In genomic region chr3:41120461-41120860, GRCh38 we compare ENCODE assay signal across 17 cellular contexts.
DNase-seq lines count a peak whose midpoint lies in the region; ATAC-seq and TF ChIP-seq lines count a peak whose summit lies in the region.
"Had no signal": no experiment of that assay in that cellular context is flagged by ENCODE, and none has a peak within 500 bp of the region (broad histone marks: within the 10 kb centered on the region; RNA-seq: fewer than 3 reads in every experiment).

No MANE protein-coding gene starts in this region.

- TF ChIP-seq CTCF in PC-3 (conservative IDR thresholded peaks at IDR 0.05; ENCODE audit: low read depth, low read length) = no peak
- TF ChIP-seq CTCF in heart left ventricle (IDR thresholded peaks at IDR 0.05) = no peak
- no peak for TF ChIP-seq CTCF in endodermal cell (conservative IDR thresholded peaks at IDR 0.05)

- H3K4me1 ChIP-seq in PC-3 (ENCODE audit: insufficient read depth, low read length) (peaks cover 12% of the 10 kb centered on the region), heart left ventricle (peaks cover 5 to 36% (median 22%) of the 10 kb centered on the region in 12 donors), neuron (ENCODE audit: insufficient read depth, low read length) (no peaks in the 10 kb centered on the region), endodermal cell (ENCODE audit: control insufficient read depth, insufficient read depth, low read length) (peaks cover 10% of the 10 kb centered on the region)
- H3K4me1 ChIP-seq: breast epithelium, gastrocnemius medialis had no signal

- POLR2A ChIA-PET in PC-3 (lab: Charles Lee; ENCODE audit: unreplicated experiment) = no interaction called here

- H3K27me3 ChIP-seq in PC-3 (ENCODE audit: low read length) (no peaks in the 10 kb centered on the region; the same call in 1 of the 2 replicates), heart left ventricle (no peaks in the 10 kb centered on the region), neuron (ENCODE audit: insufficient read depth, low read length) (no peaks in the 10 kb centered on the region), endodermal cell (ENCODE audit: control insufficient read depth, insufficient read depth, low read length, poor library complexity, severe bottlenecking) (no peaks in the 10 kb centered on the region)
- H3K27me3 ChIP-seq: breast epithelium, gastrocnemius medialis, ovary had no signal

- H3K4me3 ChIP-seq in PC-3 (ENCODE audit: low read length) = no peak overlapping the region
- H3K4me3 ChIP-seq in heart left ventricle = no peak overlapping the region
- no peak overlapping the region for H3K4me3 ChIP-seq in neuron (ENCODE audit: low read length)
- no peak overlapping the region for H3K4me3 ChIP-seq in endodermal cell (ENCODE audit: low read length)
- H3K4me3 ChIP-seq: breast epithelium, gastrocnemius medialis, mucosa of descending colon, ovary had no signal

- H3K36me3 Mint-ChIP-seq in endodermal cell (ENCODE audit: low read depth) = no peaks in the 10 kb centered on the region
- H3K36me3 Mint-ChIP-seq: activated naive CD4-positive, alpha-beta T cell treated with anti-CD3 and anti-CD28 coated beads, Interleukin-2, amount 50 U/mL, for 24 hours had no signal

- 0 out of 2 replicates have a peak overlapping the region, but pooled peaks have one; percentile 12 for H2AFZ ChIP-seq in PC-3 (ENCODE audit: low read length)
- peak overlapping the region; percentile 44 for H2AFZ ChIP-seq in neuron (ENCODE audit: low read depth, low read length)

- H4K20me1 ChIP-seq in PC-3 (ENCODE audit: low read length) = no peaks in the 10 kb centered on the region

- no peaks in the 10 kb centered on the region for H3K9me2 ChIP-seq in PC-3 (replicated peaks; ENCODE audit: low read length)

- TF ChIP-seq POLR2A in heart left ventricle (IDR thresholded peaks at IDR 0.05) = no peak

- H3K9ac ChIP-seq in PC-3 (ENCODE audit: low read length) (no peak overlapping the region), endodermal cell (ENCODE audit: extremely low read depth, low read length, poor library complexity, severe bottlenecking) (no peak overlapping the region)

- DNase-seq in CD1c-positive myeloid dendritic cell (ENCODE audit: extremely low spot score) (peak; percentile 38), PC-3 (no peak), heart left ventricle (peak in 1 of 5 donors; percentile 21), endodermal cell (no peak), kidney glomerular epithelial cell (lab: John Stamatoyannopoulos, UW) (no peak), NCI-H2029 (lab: John Stamatoyannopoulos, UW) (no peak)
- DNase-seq: activated CD4-positive, alpha-beta T cell treated with anti-CD3 and anti-CD28 coated beads, Interleukin-2, amount 10 ng/mL, durations not matched to agents 24 days and 14 days; gastrocnemius medialis; mucosa of descending colon; NCI-H2107; ovary; SHP77 treated with DMSO at 0.1 percent for 48 hours had no signal

- H3K79me2 ChIP-seq in PC-3 (ENCODE audit: low read length) = no peaks in the 10 kb centered on the region

- ATAC-seq in PC-3 (no peak), heart left ventricle (no peak), HG03469 (IDR thresholded peaks at IDR 0.05; ENCODE audit: unreplicated experiment) (no peak)
- ATAC-seq: gastrocnemius medialis, mucosa of descending colon had no signal

- H3K27me3 Mint-ChIP-seq in endodermal cell (ENCODE audit: insufficient read depth) = no peaks in the 10 kb centered on the region
- H3K27me3 Mint-ChIP-seq: activated CD4-positive, alpha-beta T cell treated with anti-CD3 and anti-CD28 coated beads, Interleukin-2, amount 10 ng/mL, durations not matched to agents 24 days and 14 days; activated naive CD4-positive, alpha-beta T cell treated with anti-CD3 and anti-CD28 coated beads, Interleukin-2, amount 50 U/mL, for 24 hours had no signal

- no peak overlapping the region for H3K27ac Mint-ChIP-seq in endodermal cell
- H3K27ac Mint-ChIP-seq: activated CD4-positive, alpha-beta T cell treated with anti-CD3 and anti-CD28 coated beads, Interleukin-2, amount 10 ng/mL, durations not matched to agents 24 days and 14 days; activated naive CD4-positive, alpha-beta T cell treated with anti-CD3 and anti-CD28 coated beads, Interleukin-2, amount 50 U/mL, for 24 hours; stimulated activated naive CD8-positive, alpha-beta T cell treated with anti-CD3 and anti-CD28 coated beads, Interleukin-15, Interleukin-2, amounts not matched to agents 100 ng/mL and 50 ng/mL, for 24 hours had no signal

- H3K36me3 ChIP-seq in PC-3 (ENCODE audit: low read depth, low read length) = no peaks in the 10 kb centered on the region
- H3K36me3 ChIP-seq in heart left ventricle = no peaks in the 10 kb centered on the region
- no peaks in the 10 kb centered on the region for H3K36me3 ChIP-seq in neuron (ENCODE audit: insufficient read depth, low read length)
- no peaks in the 10 kb centered on the region for H3K36me3 ChIP-seq in endodermal cell (ENCODE audit: control insufficient read depth, insufficient read depth, low read length)
- H3K36me3 ChIP-seq: breast epithelium, gastrocnemius medialis, ovary had no signal

- peaks cover 8% of the 10 kb centered on the region for H3K9me3 Mint-ChIP-seq in endodermal cell
- H3K9me3 Mint-ChIP-seq: activated naive CD4-positive, alpha-beta T cell treated with anti-CD3 and anti-CD28 coated beads, Interleukin-2, amount 50 U/mL, for 24 hours; stimulated activated naive CD8-positive, alpha-beta T cell treated with anti-CD3 and anti-CD28 coated beads, Interleukin-15, Interleukin-2, amounts not matched to agents 100 ng/mL and 50 ng/mL, for 24 hours had no signal

- intact Hi-C loops in PC-3 (cut with micrococcal nuclease) (no loop called here), heart left ventricle (cut with DNase I) (no loop called here)

- H3K27ac ChIP-seq in PC-3 (ENCODE audit: low read length) (no peak overlapping the region), heart left ventricle (peak overlapping the region in 11 of 12 donors; percentile 11 to 71 (median 35)), endodermal cell (ENCODE audit: low read depth, low read length) (no peak overlapping the region)
- H3K27ac ChIP-seq: gastrocnemius medialis, ovary had no signal

- 43 to 58% (median 47%) methylated on average over 7 of the region's 7 CpGs for WGBS in heart left ventricle, 4 donors
- WGBS in endodermal cell (ENCODE audit: insufficient coverage in 1 of 2, insufficient read length in 1 of 2), 2 experiments = 65 to 67% methylated on average over 5 to 7 of the region's 7 CpGs

- H3K9me3 ChIP-seq in PC-3 (ENCODE audit: low read length) (no peaks in the 10 kb centered on the region), heart left ventricle (peaks cover 0 to 8% (median 1%) of the 10 kb centered on the region in 12 donors), neuron (ENCODE audit: low read length) (no peaks in the 10 kb centered on the region), endodermal cell (ENCODE audit: control insufficient read depth, low read length) (peaks cover 9% of the 10 kb centered on the region)
- H3K9me3 ChIP-seq: gastrocnemius medialis, mucosa of descending colon had no signal

- H3K4me1 Mint-ChIP-seq in endodermal cell = peaks cover 47% of the 10 kb centered on the region

- no peak overlapping the region for H3K4me2 ChIP-seq in PC-3 (ENCODE audit: low read length)

- H3K4me3 Mint-ChIP-seq in endodermal cell = no peak overlapping the region
- H3K4me3 Mint-ChIP-seq: activated CD4-positive, alpha-beta T cell treated with anti-CD3 and anti-CD28 coated beads, Interleukin-2, amount 10 ng/mL, durations not matched to agents 24 days and 14 days; activated naive CD4-positive, alpha-beta T cell treated with anti-CD3 and anti-CD28 coated beads, Interleukin-2, amount 50 U/mL, for 24 hours; stimulated activated naive CD8-positive, alpha-beta T cell treated with anti-CD3 and anti-CD28 coated beads, Interleukin-15, Interleukin-2, amounts not matched to agents 100 ng/mL and 50 ng/mL, for 24 hours had no signal

- CTCF ChIA-PET in PC-3 (lab: Charles Lee) = no interaction called here

- BruUV-seq in PC-3 (replicated peaks; lab: Mats Ljungman, UMichigan) = no TSS peak

- no peaks in the 10 kb centered on the region for H3F3A ChIP-seq in PC-3 (ENCODE audit: low read length, unreplicated experiment)

Comparison
In these comparisons a context has a peak if more than half of its experiments do, and no peak if none do; other contexts are left out.
1. H3K27ac ChIP-seq: peak in heart left ventricle (11 of 12); none in PC-3 (single experiment) and endodermal cell (single experiment).